Comparison of ENCODE assay signal across 24 cellular contexts in the genomic region with DNA sequence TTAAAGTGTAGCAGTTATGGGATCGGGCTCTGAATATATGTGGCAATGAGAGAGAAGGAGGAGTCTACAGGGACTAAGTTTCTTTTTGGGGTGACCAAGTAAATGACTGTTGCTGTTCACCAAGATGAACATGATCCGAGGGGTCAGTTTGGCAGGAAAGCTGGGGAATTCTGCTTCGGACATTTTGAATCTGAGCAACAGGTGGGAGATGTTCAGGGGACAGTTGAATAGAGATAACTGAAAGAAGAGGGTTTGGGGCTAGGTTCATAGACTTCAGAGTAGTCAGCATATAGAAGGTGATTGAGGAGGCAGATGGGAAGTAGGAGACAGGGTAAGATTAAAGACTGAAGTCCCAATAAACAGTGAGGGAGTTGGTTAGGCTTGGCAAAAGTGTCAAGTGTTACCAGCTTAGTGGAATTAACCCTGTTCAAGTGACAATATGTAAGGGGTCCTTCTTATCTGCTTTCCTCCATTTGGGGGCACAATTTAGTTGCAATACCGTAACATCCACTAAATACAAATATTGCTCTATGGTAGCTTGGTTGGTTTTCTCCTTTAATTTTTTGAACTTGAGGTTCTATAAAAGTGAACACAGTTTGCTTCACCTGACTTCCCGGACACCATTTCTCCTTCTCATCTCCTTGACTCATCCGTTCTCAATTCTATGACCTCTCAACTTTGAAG. TPM values are rescaled to one million over a fixed set of nuclear protein-coding genes. Genes with fewer than 3 reads are reported as not detected.
"Had no signal": no experiment of that assay in that cellular context is flagged by ENCODE, and none has a peak within 500 bp of the region (broad histone marks: within the 10 kb centered on the region; RNA-seq: fewer than 3 reads in every experiment).

No MANE protein-coding gene starts in this region.

- H3K27ac Mint-ChIP-seq: activated CD4-positive, alpha-beta T cell treated with anti-CD3 and anti-CD28 coated beads for 36 hours; activated CD8-positive, alpha-beta T cell treated with anti-CD3 and anti-CD28 coated beads, Interleukin-2, amount 10 ng/mL, durations not matched to agents 7 days and 5 days; activated naive CD8-positive, alpha-beta T cell treated with anti-CD3 and anti-CD28 coated beads, Interleukin-2, amount 10 ng/mL, durations not matched to agents 7 days and 5 days; dendritic cell treated with granulocyte-macrophage colony-stimulating factor and Interleukin-4, amounts not matched to agents 40 ng/mL and 50 ng/mL, for 4 days; T-cell had no signal

- H3K9me3 ChIP-seq: adrenal gland had no signal

- DNase-seq: activated CD4-positive, alpha-beta T cell treated with anti-CD3 and anti-CD28 coated beads for 36 hours; activated CD4-positive, alpha-beta T cell treated with anti-CD3 and anti-CD28 coated beads, Interleukin-2, amount 50 U/mL, for 4 hours; activated CD8-positive, alpha-beta memory T cell treated with anti-CD3 and anti-CD28 coated beads, Interleukin-2, amount 50 U/mL, for 48 hours; activated CD8-positive, alpha-beta T cell treated with anti-CD3 and anti-CD28 coated beads, Interleukin-2, amount 10 ng/mL, durations not matched to agents 7 days and 5 days; activated naive CD4-positive, alpha-beta T cell treated with anti-CD3 and anti-CD28 coated beads, Interleukin-2, amount 50 U/mL, for 16 hours; activated naive CD8-positive, alpha-beta T cell treated with anti-CD3 and anti-CD28 coated beads, Interleukin-2, amount 10 ng/mL, durations not matched to agents 7 days and 5 days; activated T-cell treated with anti-CD3 and anti-CD28 coated beads, Interleukin-2, amount 50 U/mL, for 1 hour; adrenal gland; anterior cingulate cortex; cerebellar nuclear complex; NCI-H1105; NCI-H1436; NCI-H1694 treated with DMSO at 0.1 percent for 48 hours; NCI-H2029 treated with DMSO at 0.1 percent for 48 hours; NK-92 treated with Interleukin-12 subunit alpha and Interleukin-12 subunit beta, amount 100 ng/mL, for 24 hours; PC-9; SIG-M5; T-cell; T-helper 2 cell; T1000; WERI-Rb-1 had no signal

- H3K4me2 ChIP-seq: KMS-11, PC-9 had no signal

- H2AFZ ChIP-seq: PC-9 had no signal

- H3K36me3 Mint-ChIP-seq: T-cell had no signal

- H3K27ac ChIP-seq: adrenal gland, KMS-11, PC-9, WERI-Rb-1 had no signal

- H3K36me3 ChIP-seq: adrenal gland, WERI-Rb-1 had no signal

- H3K4me1 ChIP-seq: adrenal gland had no signal

- H3K4me3 ChIP-seq: adrenal gland, PC-9 had no signal

- H3K9ac ChIP-seq: KMS-11 had no signal

- H3K9me3 Mint-ChIP-seq: activated naive CD8-positive, alpha-beta T cell treated with anti-CD3 and anti-CD28 coated beads, Interleukin-2, amount 10 ng/mL, durations not matched to agents 7 days and 5 days; dendritic cell treated with granulocyte-macrophage colony-stimulating factor and Interleukin-4, amounts not matched to agents 40 ng/mL and 50 ng/mL, for 4 days; T-cell had no signal

- H3K27me3 Mint-ChIP-seq: activated CD4-positive, alpha-beta T cell treated with anti-CD3 and anti-CD28 coated beads for 36 hours; activated naive CD8-positive, alpha-beta T cell treated with anti-CD3 and anti-CD28 coated beads, Interleukin-2, amount 10 ng/mL, durations not matched to agents 7 days and 5 days; dendritic cell treated with granulocyte-macrophage colony-stimulating factor and Interleukin-4, amounts not matched to agents 40 ng/mL and 50 ng/mL, for 4 days; T-cell had no signal

- H3K27me3 ChIP-seq: adrenal gland had no signal

- H3K4me3 Mint-ChIP-seq: activated CD4-positive, alpha-beta T cell treated with anti-CD3 and anti-CD28 coated beads for 36 hours; activated CD8-positive, alpha-beta T cell treated with anti-CD3 and anti-CD28 coated beads, Interleukin-2, amount 10 ng/mL, durations not matched to agents 7 days and 5 days; activated naive CD8-positive, alpha-beta T cell treated with anti-CD3 and anti-CD28 coated beads, Interleukin-2, amount 10 ng/mL, durations not matched to agents 7 days and 5 days; dendritic cell treated with granulocyte-macrophage colony-stimulating factor and Interleukin-4, amounts not matched to agents 40 ng/mL and 50 ng/mL, for 4 days; T-cell had no signal

RNA-seq across cellular contexts. Expression of a gene that starts 2.9 kb away (rescaled TPM):
- total RNA-seq: cardiac septum, PC-9 had no signal
- polyA plus RNA-seq: adrenal gland had no signal

RNA-seq across cellular contexts. Expression of a gene that starts 4.4 kb away (rescaled TPM):
- total RNA-seq: PC-9 had no signal
